Comparison of ENCODE assay signal across 23 cellular contexts in genomic region chr20:61795669-61796630, GRCh38.
"Had no signal": no experiment of that assay in that cellular context is flagged by ENCODE, and none has a peak within 500 bp of the region (broad histone marks: within the 10 kb centered on the region; RNA-seq: fewer than 3 reads in every experiment).

No MANE protein-coding gene starts in this region.

- H3K4me1 Mint-ChIP-seq: stimulated activated naive B cell treated with anti-CD40 and anti-IgM and Interleukin-4, amounts not matched to agents 10 μg/mL and 1 μg/mL and 100 μg/mL, for 72 hours; stimulated activated naive CD8-positive, alpha-beta T cell treated with anti-CD3 and anti-CD28 coated beads, Interleukin-15, amount 100 ng/mL, for 72 hours had no signal

- H3K27me3 ChIP-seq: colonic mucosa, hepatocyte, testis, tibial nerve had no signal

- H3K4me3 Mint-ChIP-seq: natural killer cell treated with Interleukin-12 subunit alpha and Interleukin-12 subunit beta and Interleukin-15 and Interleukin-18, amount 100 ng/mL, for 72 hours; stimulated activated naive B cell treated with anti-CD40 and anti-IgM and Interleukin-4, amounts not matched to agents 10 μg/mL and 1 μg/mL and 100 μg/mL, for 72 hours; stimulated activated naive CD8-positive, alpha-beta T cell treated with anti-CD3 and anti-CD28 coated beads, Interleukin-15, amount 100 ng/mL, for 72 hours had no signal

- H3K36me3 ChIP-seq: colonic mucosa, spleen, tibial nerve had no signal

- DNase-seq: colonic mucosa; dermis blood vessel endothelial cell; erythroblast; foreskin keratinocyte; head of caudate nucleus; mesenchymal stem cell; midbrain; retina; spleen; stimulated activated CD4-positive, alpha-beta T cell treated with anti-CD3 and anti-CD28 coated beads, Interleukin-15, amount 100 ng/mL, for 24 hours; stimulated activated CD4-positive, alpha-beta T cell treated with anti-CD3 and anti-CD28 coated beads, Interleukin-1b, Interleukin-23, amount 100 ng/mL, for 48 hours; stimulated activated CD4-positive, alpha-beta T cell treated with anti-CD3 and anti-CD28 coated beads, Interleukin-4, amount 100 ng/mL, for 24 hours; stimulated activated naive B cell treated with anti-CD40 and anti-IgM and Interleukin-4, amounts not matched to agents 10 μg/mL and 1 μg/mL and 100 μg/mL, for 72 hours; stimulated activated naive CD8-positive, alpha-beta T cell treated with anti-CD3 and anti-CD28 coated beads, Interleukin-15, amount 100 ng/mL, for 72 hours; testis had no signal

- H3K4me3 ChIP-seq: colonic mucosa, hepatocyte, lung, psoas muscle, spleen, testis, tibial nerve had no signal

- H3K9me3 ChIP-seq: colonic mucosa, psoas muscle, testis, tibial nerve had no signal

- H3K36me3 Mint-ChIP-seq: natural killer cell treated with Interleukin-12 subunit alpha and Interleukin-12 subunit beta and Interleukin-15 and Interleukin-18, amount 100 ng/mL, for 72 hours; stimulated activated naive B cell treated with anti-CD40 and anti-IgM and Interleukin-4, amounts not matched to agents 10 μg/mL and 1 μg/mL and 100 μg/mL, for 72 hours had no signal

- H3K27me3 Mint-ChIP-seq: stimulated activated naive B cell treated with anti-CD40 and anti-IgM and Interleukin-4, amounts not matched to agents 10 μg/mL and 1 μg/mL and 100 μg/mL, for 72 hours; stimulated activated naive CD8-positive, alpha-beta T cell treated with anti-CD3 and anti-CD28 coated beads, Interleukin-15, amount 100 ng/mL, for 72 hours had no signal

- H3K27ac Mint-ChIP-seq: natural killer cell treated with Interleukin-12 subunit alpha and Interleukin-12 subunit beta and Interleukin-15 and Interleukin-18, amount 100 ng/mL, for 72 hours; stimulated activated naive B cell treated with anti-CD40 and anti-IgM and Interleukin-4, amounts not matched to agents 10 μg/mL and 1 μg/mL and 100 μg/mL, for 72 hours; stimulated activated naive CD8-positive, alpha-beta T cell treated with anti-CD3 and anti-CD28 coated beads, Interleukin-15, amount 100 ng/mL, for 72 hours had no signal

- H3K4me1 ChIP-seq: colonic mucosa, foreskin keratinocyte, parathyroid adenoma, psoas muscle, spleen, testis, tibial nerve had no signal

- ATAC-seq: foreskin keratinocyte; left lobe of liver; natural killer cell treated with Interleukin-12 subunit alpha and Interleukin-12 subunit beta and Interleukin-15 and Interleukin-18, amount 100 ng/mL, for 72 hours; psoas muscle; sciatic nerve; stimulated activated naive B cell treated with anti-CD40 and anti-IgM and Interleukin-4, amounts not matched to agents 10 μg/mL and 1 μg/mL and 100 μg/mL, for 72 hours; stimulated activated naive CD8-positive, alpha-beta T cell treated with anti-CD3 and anti-CD28 coated beads, Interleukin-15, amount 100 ng/mL, for 72 hours had no signal

- H3K27ac ChIP-seq: colonic mucosa, foreskin keratinocyte, hepatocyte, parathyroid adenoma, psoas muscle, spleen, testis, tibial nerve had no signal
